Comparison of ENCODE assay signal across 1 cellular context in genomic region chr3:129684270-129684669, GRCh38.
TF ChIP-seq lines count a peak whose summit lies in the region.

No MANE protein-coding gene starts in this region.

TF ChIP-seq in A549, 52 proteins besides CTCF, POLR2A, EP300 and RAD21 (continued from another document):
- no peak for TF ChIP-seq KDM5A (IDR thresholded peaks at IDR 0.05)
- TF ChIP-seq HOXB13 (CRISPR knock-in tag; IDR thresholded peaks at IDR 0.05; ENCODE audit: low read depth): no peak
- no peak for TF ChIP-seq CHD4 (IDR thresholded peaks at IDR 0.05; ENCODE audit: borderline replicate concordance)
